Comparison of ENCODE assay signal across 14 cellular contexts in the genomic region with DNA sequence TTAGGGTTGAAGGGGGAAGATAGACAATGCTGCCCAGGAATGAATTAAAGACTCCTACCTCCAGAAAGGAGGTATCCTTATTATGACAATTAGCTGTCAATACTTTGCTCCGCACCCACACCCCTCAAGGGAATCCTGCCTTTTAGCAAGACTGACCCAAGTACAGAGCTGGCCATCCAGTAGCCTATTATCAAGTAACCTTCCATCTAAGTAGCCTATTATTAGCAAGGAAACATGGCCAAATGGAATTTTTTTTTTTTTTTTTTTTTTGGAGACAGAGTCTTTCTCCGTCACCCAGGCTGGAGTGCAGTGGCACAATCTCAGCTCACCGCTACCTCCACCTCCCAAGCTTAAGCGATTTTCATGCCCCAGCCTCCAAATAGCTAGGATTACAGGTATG.
DNase-seq lines count a peak whose midpoint lies in the region; ATAC-seq and TF ChIP-seq lines count a peak whose summit lies in the region.
"Had no signal": no experiment of that assay in that cellular context is flagged by ENCODE, and none has a peak within 500 bp of the region (broad histone marks: within the 10 kb centered on the region; RNA-seq: fewer than 3 reads in every experiment).

No MANE protein-coding gene starts in this region.

- no peak overlapping the region for H3K14ac ChIP-seq in mesenchymal stem cell (ENCODE audit: low read length in 2 of 2)

- no peak overlapping the region for H2AFZ ChIP-seq in mesenchymal stem cell (ENCODE audit: low read depth, low read length)

- no peak overlapping the region for H2BK12ac ChIP-seq in mesenchymal stem cell (ENCODE audit: low read length in 2 of 2)

- H3K18ac ChIP-seq in mesenchymal stem cell (ENCODE audit: low read depth in 1 of 2, low read length in 2 of 2): no peak overlapping the region

- no peak overlapping the region for H4K91ac ChIP-seq in mesenchymal stem cell (ENCODE audit: low read length)

- H2BK15ac ChIP-seq in mesenchymal stem cell (ENCODE audit: low read depth, poor library complexity, severe bottlenecking): no peak overlapping the region

- peak in 3 of 4 donors; percentile 57 to 74 (median 74) for ATAC-seq in heart left ventricle
- ATAC-seq in heart right ventricle: peak in 5 of 8 donors; percentile 70 to 78 (median 74)
- ATAC-seq in right cardiac atrium: peak in 1 of 2 donors; percentile 32
- ATAC-seq: CD8-positive, alpha-beta T cell had no signal

- DNase-seq in heart left ventricle (no peak), cardiac septum (ENCODE audit: low spot score) (no peak), heart right ventricle (no peak), right cardiac atrium (no peak), prostate gland (ENCODE audit: low spot score) (no peak), mesenchymal stem cell (no peak)
- DNase-seq: C1 segment of cervical spinal cord; Caco-2; CD8-positive, alpha-beta T cell; DMS153; DND-41; GOT3; H7; HCEC 1CT had no signal

- TF ChIP-seq CTCF in heart left ventricle (IDR thresholded peaks at IDR 0.05): no peak
- TF ChIP-seq CTCF in heart right ventricle (IDR thresholded peaks at IDR 0.05): no peak
- no peak for TF ChIP-seq CTCF in prostate gland (IDR thresholded peaks at IDR 0.05)

- no peak overlapping the region for H3K23ac ChIP-seq in mesenchymal stem cell (ENCODE audit: low read length in 2 of 2)

- H3K36me3 ChIP-seq in heart left ventricle (no peaks in the 10 kb centered on the region), heart right ventricle (no peaks in the 10 kb centered on the region), prostate gland (no peaks in the 10 kb centered on the region), mesenchymal stem cell (ENCODE audit: control insufficient read depth in 1 of 2, insufficient read depth in 2 of 2, low read depth in 1 of 2, low read length in 2 of 2) (no peaks in the 10 kb centered on the region)

- H3K4me1 ChIP-seq in heart left ventricle (peaks cover 0 to 14% (median 0%) of the 10 kb centered on the region in 12 donors), heart right ventricle (peaks cover 0 to 6% (median 0%) of the 10 kb centered on the region in 9 donors), right cardiac atrium (ENCODE audit: control insufficient read depth, insufficient read depth, low read length) (no peaks in the 10 kb centered on the region), prostate gland (replicated peaks) (no peaks in the 10 kb centered on the region), mesenchymal stem cell (ENCODE audit: control insufficient read depth, insufficient read depth, low read depth, low read length) (peaks cover 1% of the 10 kb centered on the region)
- H3K4me1 ChIP-seq: Caco-2 had no signal

- no peak overlapping the region for H3K4me2 ChIP-seq in mesenchymal stem cell (ENCODE audit: low read length, poor library complexity, severe bottlenecking)

- no peak overlapping the region for H3K4me3 ChIP-seq in heart left ventricle
- H3K4me3 ChIP-seq in heart right ventricle: no peak overlapping the region
- no peak overlapping the region for H3K4me3 ChIP-seq in right cardiac atrium (ENCODE audit: low read length)
- no peak overlapping the region for H3K4me3 ChIP-seq in prostate gland
- no peak overlapping the region for H3K4me3 ChIP-seq in mesenchymal stem cell (ENCODE audit: insufficient read depth in 1 of 2, low read depth in 1 of 2, low read length in 2 of 2)

- H3K9ac ChIP-seq in mesenchymal stem cell (ENCODE audit: low read length): no peak overlapping the region

- H3K27me3 ChIP-seq in heart left ventricle (no peaks in the 10 kb centered on the region), heart right ventricle (no peaks in the 10 kb centered on the region), right cardiac atrium (ENCODE audit: control insufficient read depth, insufficient read depth) (no peaks in the 10 kb centered on the region), prostate gland (replicated peaks; ENCODE audit: insufficient read depth) (no peaks in the 10 kb centered on the region), mesenchymal stem cell (ENCODE audit: control insufficient read depth in 1 of 2, insufficient read depth in 1 of 2, low read length in 2 of 2) (peaks cover 6 to 16% of the 10 kb centered on the region in 2 experiments)

- no peak overlapping the region for H2AK5ac ChIP-seq in mesenchymal stem cell (ENCODE audit: low read length, severe bottlenecking)

- peak overlapping the region in 5 of 12 donors; percentile 24 to 49 (median 26) for H3K27ac ChIP-seq in heart left ventricle
- H3K27ac ChIP-seq in heart right ventricle: peak overlapping the region in 2 of 10 donors; percentile 23 to 39
- peak overlapping the region; percentile 6 for H3K27ac ChIP-seq in right cardiac atrium (ENCODE audit: low read length)
- no peak overlapping the region for H3K27ac ChIP-seq in prostate gland
- no peak overlapping the region for H3K27ac ChIP-seq in mesenchymal stem cell (ENCODE audit: low read length, poor library complexity, severe bottlenecking)

- intact Hi-C loops in heart left ventricle (cut with DNase I) (no loop called here), cardiac septum (cut with DNase I) (no loop called here), heart right ventricle (cut with DNase I) (no loop called here), right cardiac atrium (cut with DNase I) (no loop called here), prostate gland (cut with DNase I) (no loop called here)

- H4K8ac ChIP-seq in mesenchymal stem cell (ENCODE audit: low read length): no peak overlapping the region

- no peak for TF ChIP-seq POLR2A in heart left ventricle (IDR thresholded peaks at IDR 0.05)
- no peak for TF ChIP-seq POLR2A in prostate gland (IDR thresholded peaks at IDR 0.05)

- 64 to 78% (median 66%) methylated on average over 4 of the region's 4 CpGs for WGBS in heart left ventricle, 4 donors
- 64 to 70% methylated on average over 4 of the region's 4 CpGs for WGBS in heart right ventricle, 2 donors
- 74% methylated on average over 4 of the region's 4 CpGs for WGBS in right cardiac atrium
- 97% methylated on average over 4 of the region's 4 CpGs for WGBS in prostate gland
- 75% methylated on average over 1 of the region's 4 CpGs for WGBS in mesenchymal stem cell

- H2BK5ac ChIP-seq in mesenchymal stem cell (ENCODE audit: low read depth, low read length, poor library complexity, severe bottlenecking): no peak overlapping the region

- no peaks in the 10 kb centered on the region for H3K79me1 ChIP-seq in mesenchymal stem cell (replicated peaks; ENCODE audit: low read length, poor library complexity, severe bottlenecking)

- H3K9me3 ChIP-seq in heart left ventricle (no peaks in the 10 kb centered on the region), heart right ventricle (no peaks in the 10 kb centered on the region), right cardiac atrium (ENCODE audit: control insufficient read depth, low read length) (no peaks in the 10 kb centered on the region), prostate gland (no peaks in the 10 kb centered on the region), mesenchymal stem cell (ENCODE audit: control insufficient read depth, low read length) (no peaks in the 10 kb centered on the region)
- H3K9me3 ChIP-seq: Caco-2 had no signal

- no peak overlapping the region for H2BK120ac ChIP-seq in mesenchymal stem cell (ENCODE audit: low read depth, low read length)

- H3K4ac ChIP-seq in mesenchymal stem cell (ENCODE audit: low read depth in 1 of 2, low read length in 2 of 2): no peak overlapping the region
